ENCODE assay signal across 27 cellular contexts in the genomic region with DNA sequence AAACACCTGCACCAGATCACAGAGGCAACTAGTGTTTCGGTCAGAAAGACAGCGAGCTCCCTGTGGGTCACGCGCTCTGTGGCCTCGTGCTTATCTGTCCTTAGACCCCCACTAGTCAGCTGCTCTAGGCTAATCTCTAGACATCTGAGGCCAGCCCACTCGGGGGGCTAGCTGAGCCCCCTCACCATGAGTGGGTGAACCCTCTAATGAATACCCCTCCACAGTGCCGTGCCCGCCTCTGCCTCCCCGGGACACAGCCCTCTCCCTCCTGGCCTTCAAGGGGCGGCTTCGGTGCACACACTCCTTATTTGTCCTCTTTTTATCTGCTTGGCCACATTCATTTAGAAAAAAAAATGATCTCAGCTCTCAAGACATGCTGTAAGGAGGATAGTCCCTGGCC.
"Had no signal": no experiment of that assay in that cellular context is flagged by ENCODE, and none has a peak within 500 bp of the region (broad histone marks: within the 10 kb centered on the region; RNA-seq: fewer than 3 reads in every experiment).

No MANE protein-coding gene starts in this region.

- H3K27me3 ChIP-seq: brain microvascular endothelial cell had no signal

- H3K4me3 ChIP-seq: coronary artery, dorsolateral prefrontal cortex had no signal

- H3K4me1 Mint-ChIP-seq: activated CD4-positive, alpha-beta memory T cell treated with anti-CD3 and anti-CD28 coated beads, Interleukin-2, amount 10 ng/mL, durations not matched to agents 7 days and 5 days; activated CD4-positive, alpha-beta T cell treated with anti-CD3 and anti-CD28 coated beads, Interleukin-2, amount 10 ng/mL, durations not matched to agents 7 days and 5 days; activated T-helper 17 cell treated with anti-CD3 and anti-CD28 coated beads, Interleukin-2, amount 50 U/mL, for 72 hours; central memory CD8-positive, alpha-beta T cell had no signal

- H3K27ac Mint-ChIP-seq: activated CD4-positive, alpha-beta memory T cell treated with anti-CD3 and anti-CD28 coated beads, Interleukin-2, amount 10 ng/mL, durations not matched to agents 7 days and 5 days; activated CD4-positive, alpha-beta T cell treated with anti-CD3 and anti-CD28 coated beads, Interleukin-2, amount 10 ng/mL, durations not matched to agents 7 days and 5 days; activated naive CD8-positive, alpha-beta T cell; activated T-helper 17 cell treated with anti-CD3 and anti-CD28 coated beads, Interleukin-2, amount 50 U/mL, for 72 hours; dendritic cell treated with granulocyte-macrophage colony-stimulating factor and Interleukin-4, amounts not matched to agents 40 ng/mL and 50 ng/mL, for 4 days; endodermal cell; WTC11 had no signal

- H3K36me3 ChIP-seq: brain microvascular endothelial cell had no signal

- H3K4me3 Mint-ChIP-seq: activated CD4-positive, alpha-beta memory T cell treated with anti-CD3 and anti-CD28 coated beads, Interleukin-2, amount 10 ng/mL, durations not matched to agents 7 days and 5 days; activated CD4-positive, alpha-beta T cell treated with anti-CD3 and anti-CD28 coated beads, Interleukin-2, amount 10 ng/mL, durations not matched to agents 7 days and 5 days; activated naive CD8-positive, alpha-beta T cell; activated T-cell treated with anti-CD3 and anti-CD28 coated beads, Interleukin-2, amount 50 U/mL, for 4 hours; activated T-helper 17 cell treated with anti-CD3 and anti-CD28 coated beads, Interleukin-2, amount 50 U/mL, for 72 hours; central memory CD8-positive, alpha-beta T cell; dendritic cell treated with granulocyte-macrophage colony-stimulating factor and Interleukin-4, amounts not matched to agents 40 ng/mL and 50 ng/mL, for 4 days; endodermal cell; WTC11 had no signal

- H3K36me3 Mint-ChIP-seq: activated naive CD8-positive, alpha-beta T cell; WTC11 had no signal

- H3K9me3 Mint-ChIP-seq: activated CD4-positive, alpha-beta T cell treated with anti-CD3 and anti-CD28 coated beads, Interleukin-2, amount 10 ng/mL, durations not matched to agents 7 days and 5 days; central memory CD8-positive, alpha-beta T cell; dendritic cell treated with granulocyte-macrophage colony-stimulating factor and Interleukin-4, amounts not matched to agents 40 ng/mL and 50 ng/mL, for 4 days had no signal

- ATAC-seq: activated T-cell treated with anti-CD3 and anti-CD28 coated beads, Interleukin-2, amount 50 U/mL, for 4 hours; activated T-helper 17 cell treated with anti-CD3 and anti-CD28 coated beads, Interleukin-2, amount 50 U/mL, for 72 hours; esophagus mucosa; WTC11 had no signal

- DNase-seq: activated CD4-positive, alpha-beta memory T cell treated with anti-CD3 and anti-CD28 coated beads, Interleukin-2, amount 10 ng/mL, durations not matched to agents 7 days and 5 days; activated CD4-positive, alpha-beta T cell treated with anti-CD3 and anti-CD28 coated beads for 1 hour; activated CD4-positive, alpha-beta T cell treated with anti-CD3 and anti-CD28 coated beads for 4 hours; activated CD4-positive, alpha-beta T cell treated with anti-CD3 and anti-CD28 coated beads, Interleukin-2, amount 10 ng/mL, durations not matched to agents 7 days and 5 days; activated CD4-positive, alpha-beta T cell treated with anti-CD3 and anti-CD28 coated beads, Interleukin-2, amount 50 U/mL, for 4 hours; activated CD8-positive, alpha-beta memory T cell treated with anti-CD3 and anti-CD28 coated beads for 24 hours; activated effector memory CD4-positive, alpha-beta T cell treated with Interleukin-2 at 50 U/mL for 16 hours; activated gamma-delta T cell treated with Interleukin-2 at 50 U/mL for 16 hours; activated naive CD4-positive, alpha-beta T cell treated with anti-CD3 and anti-CD28 coated beads, Interleukin-2, amount 50 U/mL, for 16 hours; activated naive CD4-positive, alpha-beta T cell treated with Interleukin-2 at 50 U/mL for 16 hours; activated T-cell treated with anti-CD3 and anti-CD28 coated beads, Interleukin-2, amount 50 U/mL, for 4 hours; amniotic stem cell; anterior cingulate cortex; brain microvascular endothelial cell; dorsolateral prefrontal cortex; effector memory CD4-positive, alpha-beta T cell; endodermal cell; foreskin fibroblast; T-helper 2 cell had no signal

- H3K27me3 Mint-ChIP-seq: activated CD4-positive, alpha-beta memory T cell treated with anti-CD3 and anti-CD28 coated beads, Interleukin-2, amount 10 ng/mL, durations not matched to agents 7 days and 5 days had no signal

- H3K27ac ChIP-seq: brain microvascular endothelial cell, coronary artery, dorsolateral prefrontal cortex, VCaP had no signal
